In the genomic region with DNA sequence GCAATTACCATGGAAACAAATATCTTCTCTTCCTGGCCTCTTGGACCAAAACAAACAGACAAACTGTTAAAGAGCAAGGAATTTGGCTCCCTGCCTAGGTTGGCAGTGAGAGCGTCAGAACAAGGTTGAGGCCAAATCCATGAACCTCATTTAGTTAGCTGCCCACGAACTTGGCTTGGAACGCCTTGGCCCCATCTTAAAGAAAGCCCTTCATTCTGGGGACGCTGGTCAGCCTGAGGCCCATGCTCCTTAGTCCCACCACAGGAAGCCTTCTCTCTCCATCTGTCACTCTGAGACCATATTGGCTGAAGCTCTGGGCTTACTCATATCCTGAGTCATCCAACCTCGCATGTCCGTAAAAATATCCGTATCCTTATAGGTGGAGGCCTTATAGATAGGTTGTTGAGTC, we compare ENCODE assay signal across 15 cellular contexts.
DNase-seq lines count a peak whose midpoint lies in the region; ATAC-seq and TF ChIP-seq lines count a peak whose summit lies in the region.
"Had no signal": no experiment of that assay in that cellular context is flagged by ENCODE, and none has a peak within 500 bp of the region (broad histone marks: within the 10 kb centered on the region; RNA-seq: fewer than 3 reads in every experiment).

No MANE protein-coding gene starts in this region.

- H3K9me3 ChIP-seq in MG63 (no peaks in the 10 kb centered on the region), left lung (no peaks in the 10 kb centered on the region)
- H3K9me3 ChIP-seq: Caco-2, esophagus squamous epithelium, neutrophil had no signal

- peak; percentile 72 for DNase-seq in AG10803 (ENCODE audit: low read depth)
- peak; percentile 79 for DNase-seq in MG63
- peak; percentile 55 for DNase-seq in cerebellum (ENCODE audit: low spot score)
- DNase-seq in left lung = no peak
- DNase-seq in HK-2 (ENCODE audit: unreplicated experiment) = no peak
- no peak for DNase-seq in stimulated activated CD4-positive, alpha-beta T cell treated with anti-CD3 and anti-CD28 coated beads, Interleukin-2, amount 100 ng/mL, for 48 hours
- DNase-seq: activated T-cell treated with anti-CD3 and anti-CD28 coated beads, Interleukin-2, amount 50 U/mL, for 48 hours; Caco-2; esophagus squamous epithelium; NCI-H2081 treated with DMSO at 0.1 percent for 48 hours; T-cell had no signal

- no peaks in the 10 kb centered on the region for H3K36me3 ChIP-seq in MG63
- H3K36me3 ChIP-seq in left lung = no peaks in the 10 kb centered on the region
- H3K36me3 ChIP-seq: esophagus squamous epithelium, neutrophil had no signal

- H3K4me1 ChIP-seq in left lung = peaks cover 0 to 5% of the 10 kb centered on the region in 2 donors
- H3K4me1 ChIP-seq: Caco-2 had no signal

- no peak overlapping the region for H3K27ac ChIP-seq in left lung
- H3K27ac ChIP-seq: esophagus squamous epithelium, neutrophil had no signal

- TF ChIP-seq CTCF in AG10803 (conservative IDR thresholded peaks at IDR 0.05; ENCODE audit: low read length) (no peak), left lung (IDR thresholded peaks at IDR 0.05) (no peak)

- intact Hi-C loops in left lung (cut with DNase I) = loop anchor here (10.0 kb wide), 2 partner anchors 242 to 258 kb away; no protein-coding TSS in a partner anchor

- ATAC-seq in left lung = peak; percentile 41
- no peak for ATAC-seq in HG03135 (IDR thresholded peaks at IDR 0.05; ENCODE audit: unreplicated experiment)
- ATAC-seq in HG03520 (IDR thresholded peaks at IDR 0.05; ENCODE audit: unreplicated experiment) = no peak
- ATAC-seq: stimulated activated effector memory CD8-positive, alpha-beta T cell treated with anti-CD3 and anti-CD28 coated beads, Interleukin-12 subunit alpha, Interleukin-12 subunit beta, amount 100 ng/mL, for 72 hours; T-cell had no signal

- H3K4me3 ChIP-seq in AG10803 (ENCODE audit: low read length) = no peak overlapping the region
- H3K4me3 ChIP-seq in MG63 = no peak overlapping the region
- H3K4me3 ChIP-seq in left lung = no peak overlapping the region
- H3K4me3 ChIP-seq: esophagus squamous epithelium had no signal

- H3K27me3 ChIP-seq in MG63 (no peaks in the 10 kb centered on the region), left lung (no peaks in the 10 kb centered on the region)
- H3K27me3 ChIP-seq: esophagus squamous epithelium had no signal

Comparison
In these comparisons a context has a peak if more than half of its experiments do, and no peak if none do; other contexts are left out.
1. DNase-seq: peak in AG10803 (single experiment), MG63 (single experiment) and cerebellum (single experiment); none in left lung (0 of 2), HK-2 (single experiment) and stimulated activated CD4-positive, alpha-beta T cell treated with anti-CD3 and anti-CD28 coated beads, Interleukin-2, amount 100 ng/mL, for 48 hours (0 of 2).